ENCODE assay signal across 15 cellular contexts in the genomic region with DNA sequence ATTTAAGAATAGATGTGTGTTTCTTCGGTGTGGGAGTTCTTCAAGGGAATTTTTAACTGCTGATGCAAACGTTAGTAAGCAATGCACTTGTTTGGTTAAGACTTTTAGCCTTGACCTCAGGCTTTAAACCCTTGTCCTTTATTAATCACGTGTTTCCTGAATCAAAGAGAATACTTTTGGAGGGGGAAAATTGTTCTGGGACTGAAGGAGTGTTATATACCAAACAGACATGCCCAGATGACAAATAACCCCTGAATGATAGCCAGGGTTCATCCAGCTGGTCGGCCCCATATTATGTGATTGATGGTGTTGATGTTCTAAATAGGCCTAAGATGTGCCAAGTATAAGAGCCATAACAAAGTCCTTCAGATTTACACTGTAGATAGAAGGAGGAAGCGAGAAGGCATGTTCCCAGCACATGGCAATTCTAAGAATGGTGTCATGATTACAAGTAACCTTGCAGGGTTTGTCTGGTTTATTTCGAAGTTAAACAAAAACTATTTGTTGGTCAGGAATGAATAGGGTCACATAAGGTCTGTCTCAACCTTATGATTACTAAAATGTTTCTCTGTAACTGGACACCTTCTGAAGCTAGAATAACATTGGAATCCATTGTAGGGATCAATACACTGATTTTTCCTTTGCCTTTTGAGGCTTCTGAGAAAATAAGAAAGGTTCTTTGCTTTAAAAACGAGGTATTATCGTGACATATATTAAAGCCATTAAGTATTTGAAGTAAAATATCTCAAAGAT.
DNase-seq lines count a peak whose midpoint lies in the region; ATAC-seq and TF ChIP-seq lines count a peak whose summit lies in the region.
"Had no signal": no experiment of that assay in that cellular context is flagged by ENCODE, and none has a peak within 500 bp of the region (broad histone marks: within the 10 kb centered on the region; RNA-seq: fewer than 3 reads in every experiment).

No MANE protein-coding gene starts in this region.

- intact Hi-C loops in activated CD8-positive, alpha-beta T cell treated with anti-CD3 and anti-CD28 coated beads for 36 hours (cut with micrococcal nuclease): loop anchor here (10.0 kb wide), 2 partner anchors 171 to 509 kb away; a partner anchor contains a TSS
- intact Hi-C loops in OCI-LY7 (cut with micrococcal nuclease; ENCODE audit: unreplicated experiment): no loop called here

- H2AFZ ChIP-seq in OCI-LY7 (ENCODE audit: low read length): no peak overlapping the region
- H2AFZ ChIP-seq: GM23248 had no signal

- no peak for TF ChIP-seq CTCF in fibroblast of the aortic adventitia (IDR thresholded peaks at IDR 0.05; ENCODE audit: insufficient read depth, low read length)
- no peak for TF ChIP-seq CTCF in activated CD8-positive, alpha-beta T cell treated with anti-CD3 and anti-CD28 coated beads for 36 hours (IDR thresholded peaks at IDR 0.05)
- no peak for TF ChIP-seq CTCF in OCI-LY7 (conservative IDR thresholded peaks at IDR 0.05; ENCODE audit: low read length)

- H3K9me3 Mint-ChIP-seq in activated CD8-positive, alpha-beta T cell treated with anti-CD3 and anti-CD28 coated beads for 36 hours: peaks cover 6% of the 10 kb centered on the region

- H3K4me1 Mint-ChIP-seq in activated CD8-positive, alpha-beta T cell treated with anti-CD3 and anti-CD28 coated beads for 36 hours (ENCODE audit: low read depth): peaks cover 24% of the 10 kb centered on the region

- no peaks in the 10 kb centered on the region for H3K9me3 ChIP-seq in OCI-LY7 (ENCODE audit: low read length)
- H3K9me3 ChIP-seq: BLaER1 treated with 17β-estradiol and CSF1 and Interleukin-3, amounts not matched to agents 10 nM and 100 nM had no signal

- H3K36me3 ChIP-seq in OCI-LY7 (ENCODE audit: insufficient read depth, low read length): no peaks in the 10 kb centered on the region
- H3K36me3 ChIP-seq: BLaER1 treated with 17β-estradiol and CSF1 and Interleukin-3, amounts not matched to agents 10 nM and 100 nM had no signal

- H3K36me3 Mint-ChIP-seq in activated CD8-positive, alpha-beta T cell treated with anti-CD3 and anti-CD28 coated beads for 36 hours (ENCODE audit: low read depth): no peaks in the 10 kb centered on the region

- no peak overlapping the region for H3K4me3 ChIP-seq in fibroblast of the aortic adventitia (ENCODE audit: low read depth, low read length)
- H3K4me3 ChIP-seq in OCI-LY7 (ENCODE audit: low read depth, low read length, poor library complexity, severe bottlenecking): no peak overlapping the region
- H3K4me3 ChIP-seq: BLaER1 treated with 17β-estradiol and CSF1 and Interleukin-3, amounts not matched to agents 10 nM and 100 nM; GM23248 had no signal

- no peaks in the 10 kb centered on the region for H3K9me2 ChIP-seq in OCI-LY7 (ENCODE audit: insufficient read depth, low read length)

- peak; percentile 11 for DNase-seq in MV-4-11 (lab: John Stamatoyannopoulos, UW)
- DNase-seq in SW480 (ENCODE audit: low spot score): peak; percentile 17
- DNase-seq in fibroblast of the aortic adventitia (ENCODE audit: low read depth): peak; percentile 1
- peak; percentile 28 for DNase-seq in stromal cell of bone marrow (ENCODE audit: low read depth)
- DNase-seq in activated CD8-positive, alpha-beta T cell treated with anti-CD3 and anti-CD28 coated beads for 36 hours: no peak
- no peak for DNase-seq in OCI-LY7 (ENCODE audit: low spot score)
- DNase-seq: activated naive CD4-positive, alpha-beta T cell treated with Interleukin-2 at 50 U/mL for 16 hours; dermis blood vessel endothelial cell; GM23248; naive thymus-derived CD4-positive, alpha-beta T cell; Right ventricle myocardium superior; stimulated activated CD4-positive, alpha-beta T cell treated with anti-CD3 and anti-CD28 coated beads, Interleukin-1b, Interleukin-23, amount 100 ng/mL, for 48 hours; T-helper 9 cell had no signal

- CTCF ChIA-PET in activated CD8-positive, alpha-beta T cell treated with anti-CD3 and anti-CD28 coated beads for 36 hours (lab: Charles Lee): no interaction called here
- CTCF ChIA-PET in OCI-LY7 (lab: Charles Lee; ENCODE audit: unreplicated experiment): no interaction called here

- H3K27ac ChIP-seq in OCI-LY7 (ENCODE audit: low read depth, low read length, poor library complexity, severe bottlenecking): no peak overlapping the region
- H3K27ac ChIP-seq: BLaER1 treated with 17β-estradiol and CSF1 and Interleukin-3, amounts not matched to agents 10 nM and 100 nM; GM23248 had no signal

- H3K4me3 Mint-ChIP-seq in activated CD8-positive, alpha-beta T cell treated with anti-CD3 and anti-CD28 coated beads for 36 hours: no peak overlapping the region

- no peaks in the 10 kb centered on the region for H4K20me1 ChIP-seq in OCI-LY7 (ENCODE audit: insufficient read depth, low read length)
- H4K20me1 ChIP-seq: BLaER1 treated with 17β-estradiol and CSF1 and Interleukin-3, amounts not matched to agents 10 nM and 100 nM had no signal

- no peak overlapping the region for H3K27ac Mint-ChIP-seq in activated CD8-positive, alpha-beta T cell treated with anti-CD3 and anti-CD28 coated beads for 36 hours
- H3K27ac Mint-ChIP-seq: naive thymus-derived CD4-positive, alpha-beta T cell had no signal

- H3K4me1 ChIP-seq in OCI-LY7 (ENCODE audit: insufficient read depth, low read length, poor library complexity, severe bottlenecking): no peaks in the 10 kb centered on the region

- no peak overlapping the region for H3K4me2 ChIP-seq in OCI-LY7 (ENCODE audit: low read length)
- H3K4me2 ChIP-seq: BLaER1 treated with 17β-estradiol and CSF1 and Interleukin-3, amounts not matched to agents 10 nM and 100 nM had no signal

- peaks cover 42% of the 10 kb centered on the region for H3K27me3 Mint-ChIP-seq in activated CD8-positive, alpha-beta T cell treated with anti-CD3 and anti-CD28 coated beads for 36 hours

- BruUV-seq in OCI-LY7 (replicated peaks; lab: Mats Ljungman, UMichigan): no TSS peak

- no peak for ATAC-seq in activated CD8-positive, alpha-beta T cell treated with anti-CD3 and anti-CD28 coated beads for 36 hours
- no peak for ATAC-seq in HG02973 (IDR thresholded peaks at IDR 0.05; ENCODE audit: unreplicated experiment)
- ATAC-seq: naive thymus-derived CD4-positive, alpha-beta T cell had no signal

- H3K79me2 ChIP-seq in OCI-LY7 (ENCODE audit: insufficient read depth, low read depth, low read length): no peaks in the 10 kb centered on the region

- POLR2A ChIA-PET in activated CD8-positive, alpha-beta T cell treated with anti-CD3 and anti-CD28 coated beads for 36 hours (lab: Charles Lee): no interaction called here
- POLR2A ChIA-PET in OCI-LY7 (lab: Charles Lee): no interaction called here

Comparison
In these comparisons a context has a peak if more than half of its experiments do, and no peak if none do; other contexts are left out.
1. DNase-seq: peak in MV-4-11 (single experiment), SW480 (single experiment), fibroblast of the aortic adventitia (single experiment) and stromal cell of bone marrow (single experiment); none in activated CD8-positive, alpha-beta T cell treated with anti-CD3 and anti-CD28 coated beads for 36 hours (single experiment) and OCI-LY7 (single experiment).